Comparison of ENCODE assay signal across 9 cellular contexts in the genomic region with DNA sequence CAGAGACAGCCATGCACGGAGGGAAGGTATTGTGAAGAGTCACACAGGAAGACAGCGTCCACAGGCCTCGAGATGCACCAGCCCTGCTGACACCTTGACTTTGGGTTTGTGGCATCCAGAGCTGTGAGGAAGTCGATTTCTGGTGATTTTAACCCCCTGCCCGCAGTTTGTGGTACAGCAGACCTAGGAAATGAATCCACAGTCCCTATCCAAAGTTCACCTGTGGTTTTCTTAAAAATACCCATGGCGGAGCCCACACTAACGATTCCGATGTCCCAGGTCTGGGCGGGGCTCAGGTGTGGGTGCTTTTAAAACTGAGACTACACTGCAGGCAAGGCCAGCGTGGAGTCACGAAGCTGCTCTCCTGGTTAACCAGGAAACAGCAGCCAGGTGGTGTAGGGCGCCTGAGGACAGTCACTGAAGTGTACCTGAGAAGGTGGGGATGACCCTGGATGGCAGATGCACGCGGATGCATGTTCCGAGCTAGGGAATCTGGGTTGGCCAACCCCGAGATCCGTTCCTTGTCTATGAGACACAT. TPM values are rescaled to one million over a fixed set of nuclear protein-coding genes. Genes with fewer than 3 reads are reported as not detected.
DNase-seq lines count a peak whose midpoint lies in the region; ATAC-seq, FAIRE-seq and TF ChIP-seq lines count a peak whose summit lies in the region.
"Had no signal": no experiment of that assay in that cellular context is flagged by ENCODE, and none has a peak within 500 bp of the region (broad histone marks: within the 10 kb centered on the region; RNA-seq: fewer than 3 reads in every experiment).

No MANE protein-coding gene starts in this region.

- no peak for TF ChIP-seq POLR2A in upper lobe of left lung (IDR thresholded peaks at IDR 0.05)

- no peaks in the 10 kb centered on the region for H3K36me3 Mint-ChIP-seq in T-cell
- H3K36me3 Mint-ChIP-seq in MCF 10A (ENCODE audit: insufficient read depth, unreplicated experiment): no peaks in the 10 kb centered on the region

- ATAC-seq in T-cell (replicated peaks in 1 of 4): peak; percentile 51 to 64 (median 62)
- ATAC-seq in upper lobe of left lung (ENCODE audit: low FRiP score in 2 of 2): no peak

- peak overlapping the region; percentile 80 to 91 for H3K27ac Mint-ChIP-seq in T-cell
- H3K27ac Mint-ChIP-seq in MCF 10A (ENCODE audit: low read depth, unreplicated experiment): no peak overlapping the region

- no peak overlapping the region for H3K4me3 ChIP-seq in upper lobe of left lung

- DNase-seq in NCI-H1092 treated with DMSO at 0.1 percent for 48 hours (lab: John Stamatoyannopoulos, UW) (peak; percentile 61), T-cell (peak; percentile 44 to 77 (median 66)), upper lobe of left lung (no peak), HTR-8/SVneo (ENCODE audit: insufficient read length, low spot score) (no peak), MCF 10A (ENCODE audit: unreplicated experiment) (no peak), superior temporal gyrus (ENCODE audit: extremely low spot score) (no peak)
- DNase-seq in activated effector memory CD4-positive, alpha-beta T cell treated with Interleukin-2 at 50 U/mL for 16 hours: peak; percentile 56
- peak; percentile 19 for DNase-seq in stimulated activated CD4-positive, alpha-beta T cell treated with anti-CD3 and anti-CD28 coated beads, Interleukin-4, amount 100 ng/mL, for 1 hour
- DNase-seq: glutamatergic neuron had no signal

- H3K9me3 Mint-ChIP-seq in T-cell (no peaks in the 10 kb centered on the region), MCF 10A (ENCODE audit: unreplicated experiment) (no peaks in the 10 kb centered on the region)

- FAIRE-seq in HTR-8/SVneo (lab: Jason Lieb, UNC): no peak

- intact Hi-C loops in MCF 10A (cut with micrococcal nuclease): no loop called here

- H3K4me3 Mint-ChIP-seq in T-cell (peak overlapping the region in 2 of 3 donors; percentile 28 to 63), MCF 10A (ENCODE audit: unreplicated experiment) (no peak overlapping the region)

- WGBS in upper lobe of left lung, 2 donors: 82 to 89% methylated on average over 9 to 17 of the region's 17 CpGs

- H3K9me3 ChIP-seq in upper lobe of left lung: no peaks in the 10 kb centered on the region

- TF ChIP-seq EP300 in upper lobe of left lung (IDR thresholded peaks at IDR 0.05): no peak

- peaks cover 0 to 18% (median 5%) of the 10 kb centered on the region in 4 donors for H3K4me1 ChIP-seq in upper lobe of left lung

- CTCF ChIA-PET in T-cell (lab: Charles Lee): interaction anchor here (0.7 to 1.8 kb wide), 9 partner anchors 9 to 208 kb away, joined by 3 to 7 read pairs (median 4); no protein-coding TSS in a partner anchor
- CTCF ChIA-PET in MCF 10A (lab: Yijun Ruan, JAX): interaction anchor here (0.5 to 1.4 kb wide), 5 partner anchors 13 to 692 kb away, joined by 3 to 6 read pairs (median 4); no protein-coding TSS in a partner anchor

- POLR2A ChIA-PET in T-cell (lab: Charles Lee) (interaction anchor here (0.6 to 1.5 kb wide), 2 partner anchors 23 to 33 kb away, joined by 3 to 4 read pairs; no protein-coding TSS in a partner anchor), MCF 10A (lab: Yijun Ruan, JAX) (no interaction called here)

- no peaks in the 10 kb centered on the region for H3K27me3 ChIP-seq in upper lobe of left lung

- H3K4me1 Mint-ChIP-seq in T-cell: peaks cover 55 to 59% (median 55%) of the 10 kb centered on the region in 3 donors
- no peaks in the 10 kb centered on the region for H3K4me1 Mint-ChIP-seq in MCF 10A (ENCODE audit: insufficient read depth, unreplicated experiment)

- H3K36me3 ChIP-seq in upper lobe of left lung: no peaks in the 10 kb centered on the region

- H3K27me3 Mint-ChIP-seq in T-cell (no peaks in the 10 kb centered on the region), MCF 10A (ENCODE audit: insufficient read depth, unreplicated experiment) (no peaks in the 10 kb centered on the region)

- TF ChIP-seq CTCF in upper lobe of left lung (IDR thresholded peaks at IDR 0.05) (no peak), MCF 10A (IDR thresholded peaks at IDR 0.05; ENCODE audit: unreplicated experiment) (no peak)

- H3K27ac ChIP-seq in upper lobe of left lung: no peak overlapping the region

- BruUV-seq in MCF 10A (replicated peaks; lab: Mats Ljungman, UMichigan): no TSS peak

RNA-seq across cellular contexts. Expression of gene MEAK7, which starts 14.4 kb away (rescaled TPM):
- total RNA-seq in T-cell: 10 to 100 TPM in 3 of 5 donors, 1 to 10 TPM in 2; 6.2 to 12.3 (median 10.2) TPM
- 10 to 100 TPM in 5 of 6 donors, 1 to 10 TPM in 1; 8.5 to 32.8 (median 12.2) TPM for total RNA-seq in upper lobe of left lung
- 62.3 and 66.8 TPM in 2 replicates for total RNA-seq in MCF 10A (2022)

Comparison
In these comparisons a context has a peak if more than half of its experiments do, and no peak if none do; other contexts are left out.
1. DNase-seq: peak in NCI-H1092 treated with DMSO at 0.1 percent for 48 hours (single experiment), T-cell (34 of 34), activated effector memory CD4-positive, alpha-beta T cell treated with Interleukin-2 at 50 U/mL for 16 hours (single experiment) and stimulated activated CD4-positive, alpha-beta T cell treated with anti-CD3 and anti-CD28 coated beads, Interleukin-4, amount 100 ng/mL, for 1 hour (single experiment); none in upper lobe of left lung (0 of 2), HTR-8/SVneo (single experiment), MCF 10A (single experiment) and superior temporal gyrus (single experiment).
2. ATAC-seq: peak in T-cell (4 of 4); none in upper lobe of left lung (0 of 2).